In the genomic region with DNA sequence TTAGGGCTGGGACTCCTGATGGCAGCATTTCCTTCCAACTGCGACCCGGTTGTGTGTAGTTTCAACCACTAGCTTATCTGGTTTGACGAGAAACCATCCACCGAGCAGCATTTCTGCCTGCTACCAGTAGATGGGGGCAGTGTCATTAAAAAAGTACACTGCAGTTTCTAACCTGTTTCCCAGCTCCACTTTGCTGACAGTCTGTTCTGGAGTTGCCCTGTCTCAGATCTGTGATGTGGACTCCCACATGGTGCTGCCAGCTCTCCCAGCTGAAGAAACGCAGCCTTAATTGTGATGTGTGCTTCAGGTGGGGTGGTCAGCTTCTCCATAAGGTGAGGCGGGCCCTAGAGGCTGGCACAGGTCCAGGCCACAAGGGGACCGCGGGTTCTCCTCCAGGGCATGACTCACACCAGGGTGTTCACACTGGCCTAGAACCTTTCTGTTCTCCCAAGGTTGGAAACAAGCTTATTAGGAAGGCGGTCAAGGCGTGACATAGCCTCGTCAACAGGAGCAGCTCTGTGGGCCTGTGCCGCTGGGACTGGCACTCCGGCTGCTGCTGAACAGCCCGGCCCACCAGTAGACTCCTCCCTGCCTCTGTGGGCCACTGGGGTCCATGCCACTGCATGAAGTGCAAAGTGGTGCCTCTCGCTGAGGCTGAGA, we compare ENCODE assay signal across 2 cellular contexts.
TF ChIP-seq lines count a peak whose summit lies in the region.

No MANE protein-coding gene starts in this region.

TF ChIP-seq in HCT116, 20 proteins besides CTCF, POLR2A, EP300 and RAD21 (continued from another document):
- TF ChIP-seq, protein P1, sequence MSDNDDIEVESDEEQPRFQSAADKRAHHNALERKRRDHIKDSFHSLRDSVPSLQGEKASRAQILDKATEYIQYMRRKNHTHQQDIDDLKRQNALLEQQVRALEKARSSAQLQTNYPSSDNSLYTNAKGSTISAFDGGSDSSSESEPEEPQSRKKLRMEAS (IDR thresholded peaks at IDR 0.05), result peak; percentile 77
- TF ChIP-seq, protein P2, sequence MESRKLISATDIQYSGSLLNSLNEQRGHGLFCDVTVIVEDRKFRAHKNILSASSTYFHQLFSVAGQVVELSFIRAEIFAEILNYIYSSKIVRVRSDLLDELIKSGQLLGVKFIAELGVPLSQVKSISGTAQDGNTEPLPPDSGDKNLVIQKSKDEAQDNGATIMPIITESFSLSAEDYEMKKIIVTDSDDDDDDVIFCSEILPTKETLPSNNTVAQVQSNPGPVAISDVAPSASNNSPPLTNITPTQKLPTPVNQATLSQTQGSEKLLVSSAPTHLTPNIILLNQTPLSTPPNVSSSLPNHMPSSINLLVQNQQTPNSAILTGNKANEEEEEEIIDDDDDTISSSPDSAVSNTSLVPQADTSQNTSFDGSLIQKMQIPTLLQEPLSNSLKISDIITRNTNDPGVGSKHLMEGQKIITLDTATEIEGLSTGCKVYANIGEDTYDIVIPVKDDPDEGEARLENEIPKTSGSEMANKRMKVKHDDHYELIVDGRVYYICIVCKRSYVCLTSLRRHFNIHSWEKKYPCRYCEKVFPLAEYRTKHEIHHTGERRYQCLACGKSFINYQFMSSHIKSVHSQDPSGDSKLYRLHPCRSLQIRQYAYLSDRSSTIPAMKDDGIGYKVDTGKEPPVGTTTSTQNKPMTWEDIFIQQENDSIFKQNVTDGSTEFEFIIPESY (IDR thresholded peaks at IDR 0.05; ENCODE audit: extremely low read depth, insufficient replicate concordance, low read length), result no peak
- TF ChIP-seq FOSL1 (IDR thresholded peaks at IDR 0.05; ENCODE audit: low read depth) (peak; percentile 53; the same call in 1 of the 2 replicates), SIN3A (IDR thresholded peaks at IDR 0.05; ENCODE audit: low read depth) (no peak), POLR2AphosphoS5 (IDR thresholded peaks at IDR 0.05; ENCODE audit: low read depth, low read length) (peak; percentile 54), YY1 (IDR thresholded peaks at IDR 0.05; ENCODE audit: extremely low read depth, insufficient replicate concordance, low read depth, low read length) (peak; percentile 17), CBX3 (IDR thresholded peaks at IDR 0.05; ENCODE audit: low read depth) (peak; percentile 77), SP1 (IDR thresholded peaks at IDR 0.05; ENCODE audit: low read depth) (peak; percentile 36)
TF ChIP-seq in HCT116: peak in this region for 7.

TF ChIP-seq in SK-N-SH treated with all-trans-retinoic acid at 6 μM for 48 hours, 23 proteins besides CTCF, POLR2A, EP300 and RAD21 (continued from another document):
- TF ChIP-seq, protein P3, sequence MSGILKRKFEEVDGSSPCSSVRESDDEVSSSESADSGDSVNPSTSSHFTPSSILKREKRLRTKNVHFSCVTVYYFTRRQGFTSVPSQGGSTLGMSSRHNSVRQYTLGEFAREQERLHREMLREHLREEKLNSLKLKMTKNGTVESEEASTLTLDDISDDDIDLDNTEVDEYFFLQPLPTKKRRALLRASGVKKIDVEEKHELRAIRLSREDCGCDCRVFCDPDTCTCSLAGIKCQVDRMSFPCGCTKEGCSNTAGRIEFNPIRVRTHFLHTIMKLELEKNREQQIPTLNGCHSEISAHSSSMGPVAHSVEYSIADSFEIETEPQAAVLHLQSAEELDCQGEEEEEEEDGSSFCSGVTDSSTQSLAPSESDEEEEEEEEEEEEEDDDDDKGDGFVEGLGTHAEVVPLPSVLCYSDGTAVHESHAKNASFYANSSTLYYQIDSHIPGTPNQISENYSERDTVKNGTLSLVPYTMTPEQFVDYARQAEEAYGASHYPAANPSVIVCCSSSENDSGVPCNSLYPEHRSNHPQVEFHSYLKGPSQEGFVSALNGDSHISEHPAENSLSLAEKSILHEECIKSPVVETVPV (CRISPR knock-in tag; IDR thresholded peaks at IDR 0.05), result no peak
- TF ChIP-seq ISL1 (CRISPR knock-in tag; IDR thresholded peaks at IDR 0.05), result no peak
- no peak for TF ChIP-seq ZNF8 (CRISPR knock-in tag; IDR thresholded peaks at IDR 0.05)
- no peak for TF ChIP-seq ZFP3 (CRISPR knock-in tag; IDR thresholded peaks at IDR 0.05)
- TF ChIP-seq ZC3H10 (CRISPR knock-in tag; IDR thresholded peaks at IDR 0.05), result no peak
- no peak for TF ChIP-seq ESRRG (CRISPR knock-in tag; IDR thresholded peaks at IDR 0.05)
- no peak for TF ChIP-seq TCF4 (CRISPR knock-in tag; IDR thresholded peaks at IDR 0.05; ENCODE audit: borderline replicate concordance)
- TF ChIP-seq BACH2 (CRISPR knock-in tag; IDR thresholded peaks at IDR 0.05; ENCODE audit: borderline replicate concordance), result no peak
- no peak for TF ChIP-seq OSR1 (CRISPR knock-in tag; IDR thresholded peaks at IDR 0.05)
- TF ChIP-seq TOX (CRISPR knock-in tag; IDR thresholded peaks at IDR 0.05; ENCODE audit: borderline replicate concordance), result no peak
